15 cellular contexts compared by ENCODE assay signal in genomic region chr22:46883547-46883946, GRCh38.
DNase-seq lines count a peak whose midpoint lies in the region; ATAC-seq, FAIRE-seq and TF ChIP-seq lines count a peak whose summit lies in the region.
"Had no signal": no experiment of that assay in that cellular context is flagged by ENCODE, and none has a peak within 500 bp of the region (broad histone marks: within the 10 kb centered on the region; RNA-seq: fewer than 3 reads in every experiment).

No MANE protein-coding gene starts in this region.

- H3K4me3 ChIP-seq in neural progenitor cell = no peak overlapping the region

- H3K4me1 Mint-ChIP-seq in stimulated activated naive CD8-positive, alpha-beta T cell treated with anti-CD3 and anti-CD28 coated beads, Interleukin-15, Interleukin-2, amounts not matched to agents 100 ng/mL and 50 ng/mL, for 24 hours (ENCODE audit: low read depth) = peaks cover 6% of the 10 kb centered on the region
- H3K4me1 Mint-ChIP-seq in stimulated activated naive CD8-positive, alpha-beta T cell treated with anti-CD3 and anti-CD28 coated beads, Interleukin-15, amount 100 ng/mL, for 72 hours = peaks cover 15% of the 10 kb centered on the region
- peaks cover 9% of the 10 kb centered on the region for H3K4me1 Mint-ChIP-seq in activated T-helper 1 cell treated with anti-CD3 and anti-CD28 coated beads, Interleukin-12 subunit alpha, Interleukin-12 subunit beta, Interleukin-2, Interleukin-4 antibody, amounts not matched to agents 30 ng/mL and 10 ng/mL and 1 ng/mL, durations not matched to agents 14 hours and 24 hours and 36 hours (ENCODE audit: low read depth)
- peaks cover 11% of the 10 kb centered on the region for H3K4me1 Mint-ChIP-seq in neural progenitor cell

- no peaks in the 10 kb centered on the region for H3K27me3 Mint-ChIP-seq in stimulated activated naive CD8-positive, alpha-beta T cell treated with anti-CD3 and anti-CD28 coated beads, Interleukin-15, Interleukin-2, amounts not matched to agents 100 ng/mL and 50 ng/mL, for 24 hours
- no peaks in the 10 kb centered on the region for H3K27me3 Mint-ChIP-seq in stimulated activated naive CD8-positive, alpha-beta T cell treated with anti-CD3 and anti-CD28 coated beads, Interleukin-15, amount 100 ng/mL, for 72 hours
- no peaks in the 10 kb centered on the region for H3K27me3 Mint-ChIP-seq in activated T-helper 1 cell treated with anti-CD3 and anti-CD28 coated beads, Interleukin-12 subunit alpha, Interleukin-12 subunit beta, Interleukin-2, Interleukin-4 antibody, amounts not matched to agents 30 ng/mL and 10 ng/mL and 1 ng/mL, durations not matched to agents 14 hours and 24 hours and 36 hours (ENCODE audit: insufficient read depth)
- peaks cover 5% of the 10 kb centered on the region for H3K27me3 Mint-ChIP-seq in neural progenitor cell (ENCODE audit: insufficient read depth, low read depth)
- H3K27me3 Mint-ChIP-seq: B cell; CD4-positive, alpha-beta T cell had no signal

- no peaks in the 10 kb centered on the region for H3K36me3 ChIP-seq in neural progenitor cell

- H3K4me3 Mint-ChIP-seq in stimulated activated naive CD8-positive, alpha-beta T cell treated with anti-CD3 and anti-CD28 coated beads, Interleukin-15, Interleukin-2, amounts not matched to agents 100 ng/mL and 50 ng/mL, for 24 hours = no peak overlapping the region
- H3K4me3 Mint-ChIP-seq in stimulated activated naive CD8-positive, alpha-beta T cell treated with anti-CD3 and anti-CD28 coated beads, Interleukin-15, amount 100 ng/mL, for 72 hours = no peak overlapping the region
- H3K4me3 Mint-ChIP-seq in activated T-helper 1 cell treated with anti-CD3 and anti-CD28 coated beads, Interleukin-12 subunit alpha, Interleukin-12 subunit beta, Interleukin-2, Interleukin-4 antibody, amounts not matched to agents 30 ng/mL and 10 ng/mL and 1 ng/mL, durations not matched to agents 14 hours and 24 hours and 36 hours = no peak overlapping the region
- H3K4me3 Mint-ChIP-seq in neural progenitor cell = no peak overlapping the region
- H3K4me3 Mint-ChIP-seq: B cell; CD4-positive, alpha-beta T cell had no signal

- no peaks in the 10 kb centered on the region for H3K79me2 ChIP-seq in neural progenitor cell (ENCODE audit: low read depth)

- H3K27ac Mint-ChIP-seq in stimulated activated naive CD8-positive, alpha-beta T cell treated with anti-CD3 and anti-CD28 coated beads, Interleukin-15, Interleukin-2, amounts not matched to agents 100 ng/mL and 50 ng/mL, for 24 hours = peak overlapping the region; percentile 10
- peak overlapping the region in 1 of 2 donors; percentile 67 for H3K27ac Mint-ChIP-seq in stimulated activated naive CD8-positive, alpha-beta T cell treated with anti-CD3 and anti-CD28 coated beads, Interleukin-15, amount 100 ng/mL, for 72 hours
- H3K27ac Mint-ChIP-seq in activated T-helper 1 cell treated with anti-CD3 and anti-CD28 coated beads, Interleukin-12 subunit alpha, Interleukin-12 subunit beta, Interleukin-2, Interleukin-4 antibody, amounts not matched to agents 30 ng/mL and 10 ng/mL and 1 ng/mL, durations not matched to agents 14 hours and 24 hours and 36 hours = peak overlapping the region; percentile 18
- peak overlapping the region; percentile 46 for H3K27ac Mint-ChIP-seq in neural progenitor cell
- H3K27ac Mint-ChIP-seq: B cell; CD4-positive, alpha-beta T cell had no signal

- no peak overlapping the region for H2AFZ ChIP-seq in neural progenitor cell (replicated peaks)

- peaks cover 21% of the 10 kb centered on the region for H3K36me3 Mint-ChIP-seq in stimulated activated naive CD8-positive, alpha-beta T cell treated with anti-CD3 and anti-CD28 coated beads, Interleukin-15, Interleukin-2, amounts not matched to agents 100 ng/mL and 50 ng/mL, for 24 hours (ENCODE audit: low read depth)
- H3K36me3 Mint-ChIP-seq in activated T-helper 1 cell treated with anti-CD3 and anti-CD28 coated beads, Interleukin-12 subunit alpha, Interleukin-12 subunit beta, Interleukin-2, Interleukin-4 antibody, amounts not matched to agents 30 ng/mL and 10 ng/mL and 1 ng/mL, durations not matched to agents 14 hours and 24 hours and 36 hours (ENCODE audit: low read depth) = peaks cover 3% of the 10 kb centered on the region
- peaks cover 2% of the 10 kb centered on the region for H3K36me3 Mint-ChIP-seq in neural progenitor cell

- no peak for FAIRE-seq in GM12891 (lab: Jason Lieb, UNC)
- FAIRE-seq: A204.1, GM18507, H54 had no signal

- TF ChIP-seq POLR2A in GM12891 (IDR thresholded peaks at IDR 0.05; ENCODE audit: low read depth, low read length) = no peak

- no peak overlapping the region for H3K27ac ChIP-seq in neural progenitor cell

- no peak overlapping the region for H3K4me2 ChIP-seq in neural progenitor cell

- DNase-seq in stimulated activated naive CD8-positive, alpha-beta T cell treated with anti-CD3 and anti-CD28 coated beads, Interleukin-15, amount 100 ng/mL, for 72 hours = no peak
- no peak for DNase-seq in activated T-helper 1 cell treated with anti-CD3 and anti-CD28 coated beads, Interleukin-12 subunit alpha, Interleukin-12 subunit beta, Interleukin-2, Interleukin-4 antibody, amounts not matched to agents 30 ng/mL and 10 ng/mL and 1 ng/mL, durations not matched to agents 14 hours and 24 hours and 36 hours (ENCODE audit: low spot score)
- no peak for DNase-seq in neural progenitor cell (ENCODE audit: low spot score)
- DNase-seq in GM12891 (ENCODE audit: insufficient read length, low spot score) = no peak
- DNase-seq in NCI-H2081 (lab: John Stamatoyannopoulos, UW) = no peak
- DNase-seq in amniotic stem cell (lab: John Stamatoyannopoulos, UW) = no peak
- DNase-seq: C1 segment of cervical spinal cord; Calu3; CD4-positive, alpha-beta T cell; DMS 273 treated with DMSO at 0.1 percent for 48 hours had no signal

- H3F3A ChIP-seq in neural progenitor cell (ENCODE audit: low read depth) = no peaks in the 10 kb centered on the region

- H3K9me3 ChIP-seq in neural progenitor cell (ENCODE audit: low read depth) = no peaks in the 10 kb centered on the region

- TF ChIP-seq CTCF in neural progenitor cell (IDR thresholded peaks at IDR 0.05) = no peak

- H3K4me1 ChIP-seq in neural progenitor cell = no peaks in the 10 kb centered on the region

- H3K9me3 Mint-ChIP-seq in stimulated activated naive CD8-positive, alpha-beta T cell treated with anti-CD3 and anti-CD28 coated beads, Interleukin-15, Interleukin-2, amounts not matched to agents 100 ng/mL and 50 ng/mL, for 24 hours = no peaks in the 10 kb centered on the region
- H3K9me3 Mint-ChIP-seq in stimulated activated naive CD8-positive, alpha-beta T cell treated with anti-CD3 and anti-CD28 coated beads, Interleukin-15, amount 100 ng/mL, for 72 hours = no peaks in the 10 kb centered on the region
- no peaks in the 10 kb centered on the region for H3K9me3 Mint-ChIP-seq in activated T-helper 1 cell treated with anti-CD3 and anti-CD28 coated beads, Interleukin-12 subunit alpha, Interleukin-12 subunit beta, Interleukin-2, Interleukin-4 antibody, amounts not matched to agents 30 ng/mL and 10 ng/mL and 1 ng/mL, durations not matched to agents 14 hours and 24 hours and 36 hours
- no peaks in the 10 kb centered on the region for H3K9me3 Mint-ChIP-seq in neural progenitor cell
- H3K9me3 Mint-ChIP-seq: CD4-positive, alpha-beta T cell had no signal

- intact Hi-C loops in activated T-helper 1 cell treated with anti-CD3 and anti-CD28 coated beads, Interleukin-12 subunit alpha, Interleukin-12 subunit beta, Interleukin-2, Interleukin-4 antibody, amounts not matched to agents 30 ng/mL and 10 ng/mL and 1 ng/mL, durations not matched to agents 14 hours and 24 hours and 36 hours (cut with micrococcal nuclease) = no loop called here

- H3K9ac ChIP-seq in neural progenitor cell = no peak overlapping the region

- H4K20me1 ChIP-seq in neural progenitor cell (ENCODE audit: low read depth) = peaks cover 3% of the 10 kb centered on the region

- no peak for ATAC-seq in stimulated activated naive CD8-positive, alpha-beta T cell treated with anti-CD3 and anti-CD28 coated beads, Interleukin-15, amount 100 ng/mL, for 72 hours

- no peaks in the 10 kb centered on the region for H3K27me3 ChIP-seq in neural progenitor cell

TF ChIP-seq in GM12891, 5 proteins besides CTCF, POLR2A, EP300 and RAD21:
- no peak for TF ChIP-seq SPI1 (IDR thresholded peaks at IDR 0.05; ENCODE audit: low read depth, low read length)
- no peak for TF ChIP-seq PAX5 (IDR thresholded peaks at IDR 0.05; ENCODE audit: insufficient read depth, low read length, severe bottlenecking)
- TF ChIP-seq POLR2AphosphoS5 (IDR thresholded peaks at IDR 0.05; ENCODE audit: low read depth, low read length) = no peak
- TF ChIP-seq POU2F2 (IDR thresholded peaks at IDR 0.05; ENCODE audit: low read depth, low read length) = no peak
- TF ChIP-seq TAF1 (IDR thresholded peaks at IDR 0.05; ENCODE audit: low read depth, low read length) = no peak
